Comparison of ENCODE assay signal across 1 cellular context in the genomic region with DNA sequence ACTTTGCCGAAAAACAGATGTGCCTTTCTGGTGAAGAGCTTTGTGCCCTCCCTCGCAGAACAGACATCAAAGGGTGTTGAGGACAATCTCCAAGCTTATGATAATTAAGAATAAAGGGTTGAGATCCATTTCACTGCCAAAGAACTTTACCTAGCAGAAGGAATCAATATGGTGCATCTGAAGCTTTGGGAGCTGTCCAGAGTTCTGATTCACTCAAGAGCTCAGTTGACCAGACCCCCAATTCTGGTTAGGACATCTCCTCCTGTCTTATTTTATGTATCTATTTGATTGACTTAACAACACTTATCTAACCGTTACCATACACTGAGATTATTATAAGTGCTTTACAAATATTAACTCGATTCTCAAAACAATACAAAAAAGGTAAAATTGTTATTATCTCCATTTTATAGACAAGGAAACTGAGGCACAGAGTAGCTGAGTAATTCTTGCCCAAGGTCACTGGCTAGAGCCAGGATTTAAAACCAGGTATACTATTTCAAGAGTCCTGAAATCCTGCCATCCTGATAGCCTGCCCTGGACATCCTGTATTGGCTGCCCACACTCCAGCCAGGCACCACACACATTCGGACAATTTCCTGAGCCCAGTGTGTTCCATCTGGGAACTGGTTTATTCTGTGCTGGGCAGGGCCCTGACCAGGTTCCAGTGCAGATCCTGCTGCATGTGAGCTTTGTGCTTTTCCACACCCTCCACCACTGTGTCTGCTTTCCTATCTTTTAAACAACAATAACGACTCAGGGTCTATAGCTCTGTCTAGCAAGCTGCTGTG.
TF ChIP-seq lines count a peak whose summit lies in the region.

No MANE protein-coding gene starts in this region.

TF ChIP-seq in liver, 16 proteins besides CTCF, POLR2A, EP300 and RAD21:
- TF ChIP-seq, protein P1, sequence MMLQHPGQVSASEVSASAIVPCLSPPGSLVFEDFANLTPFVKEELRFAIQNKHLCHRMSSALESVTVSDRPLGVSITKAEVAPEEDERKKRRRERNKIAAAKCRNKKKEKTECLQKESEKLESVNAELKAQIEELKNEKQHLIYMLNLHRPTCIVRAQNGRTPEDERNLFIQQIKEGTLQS (IDR thresholded peaks at IDR 0.05), result no peak
- TF ChIP-seq, protein P2, sequence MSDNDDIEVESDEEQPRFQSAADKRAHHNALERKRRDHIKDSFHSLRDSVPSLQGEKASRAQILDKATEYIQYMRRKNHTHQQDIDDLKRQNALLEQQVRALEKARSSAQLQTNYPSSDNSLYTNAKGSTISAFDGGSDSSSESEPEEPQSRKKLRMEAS (IDR thresholded peaks at IDR 0.05), result no peak
- peak; percentile 89 for TF ChIP-seq REST (IDR thresholded peaks at IDR 0.05)
